In the genomic region with DNA sequence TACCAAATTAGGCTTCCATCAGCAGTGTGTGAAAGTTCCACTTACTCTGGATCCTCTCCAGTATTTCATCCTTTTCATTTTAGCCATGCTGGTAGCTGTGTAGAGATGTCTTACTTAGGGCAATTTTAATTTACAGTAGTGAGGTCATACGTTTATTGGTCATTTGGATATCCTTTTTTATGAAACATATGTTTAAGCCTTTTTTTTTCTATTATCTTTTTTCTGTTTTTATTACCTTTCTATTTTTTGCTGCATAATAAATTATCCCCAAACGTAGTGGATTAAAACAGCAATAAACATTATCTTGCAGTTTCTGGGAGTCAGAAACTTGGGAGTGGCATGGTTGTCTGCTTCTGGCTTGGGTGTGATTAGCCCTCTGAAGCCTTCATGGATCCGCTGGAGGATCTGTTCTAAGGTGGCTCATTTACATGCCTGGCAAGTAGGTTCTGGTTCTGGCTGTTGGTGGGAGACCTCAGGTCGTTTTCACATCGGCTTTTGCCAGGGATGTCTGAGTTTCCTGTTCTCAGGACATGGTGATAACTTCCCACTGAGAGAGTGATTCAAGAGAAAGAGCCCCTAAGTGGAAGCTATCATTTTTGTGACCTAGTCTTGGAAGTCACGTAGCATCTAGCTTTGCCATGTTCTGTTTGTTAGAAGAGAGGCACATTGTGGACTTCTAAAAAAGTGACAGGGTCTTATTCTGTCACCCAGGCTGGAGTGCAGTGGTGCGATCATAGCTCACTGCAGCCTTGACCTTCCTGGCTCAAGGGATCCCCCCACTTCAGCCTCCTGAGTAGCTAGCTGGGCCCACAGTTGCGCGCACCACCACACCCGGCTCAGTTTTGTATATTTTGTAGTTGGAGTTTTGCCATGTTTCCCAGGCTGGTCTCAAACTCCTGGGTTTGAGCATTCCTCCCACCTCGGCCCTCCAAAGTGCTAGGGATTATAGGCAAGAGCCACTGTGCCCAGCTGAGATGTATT, we compare ENCODE assay signal across 1 cellular context.
TF ChIP-seq lines count a peak whose summit lies in the region.

No MANE protein-coding gene starts in this region.

TF ChIP-seq in H1, 55 proteins besides CTCF, POLR2A, EP300 and RAD21:
- TF ChIP-seq NANOG (IDR thresholded peaks at IDR 0.05; ENCODE audit: insufficient read depth, low read depth, low read length, poor library complexity, severe bottlenecking) = no peak
- no peak for TF ChIP-seq CBX5 (IDR thresholded peaks at IDR 0.05; ENCODE audit: low read depth, low read length)
- TF ChIP-seq BACH1 (IDR thresholded peaks at IDR 0.05; ENCODE audit: low read length) = no peak
- TF ChIP-seq, protein P1, sequence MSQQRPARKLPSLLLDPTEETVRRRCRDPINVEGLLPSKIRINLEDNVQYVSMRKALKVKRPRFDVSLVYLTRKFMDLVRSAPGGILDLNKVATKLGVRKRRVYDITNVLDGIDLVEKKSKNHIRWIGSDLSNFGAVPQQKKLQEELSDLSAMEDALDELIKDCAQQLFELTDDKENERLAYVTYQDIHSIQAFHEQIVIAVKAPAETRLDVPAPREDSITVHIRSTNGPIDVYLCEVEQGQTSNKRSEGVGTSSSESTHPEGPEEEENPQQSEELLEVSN (IDR thresholded peaks at IDR 0.05) = no peak
- no peak for TF ChIP-seq TAF7 (optimal IDR thresholded peaks at IDR 0.05; ENCODE audit: borderline replicate concordance, low read depth, low read length)
- TF ChIP-seq YY1 (IDR thresholded peaks at IDR 0.05; ENCODE audit: low read depth, low read length) = no peak
- TF ChIP-seq CREB1 (IDR thresholded peaks at IDR 0.05) = no peak
- no peak for TF ChIP-seq PHF8 (conservative IDR thresholded peaks at IDR 0.05; ENCODE audit: low read depth, low read length)
- TF ChIP-seq EZH2 (IDR thresholded peaks at IDR 0.05; ENCODE audit: low read depth, low read length, severe bottlenecking) = no peak
- TF ChIP-seq HDAC2 (IDR thresholded peaks at IDR 0.05; ENCODE audit: borderline replicate concordance in 1 of 2, low read depth in 2 of 2, low read length in 2 of 2) = no peak
- TF ChIP-seq CTBP2 (IDR thresholded peaks at IDR 0.05; ENCODE audit: borderline replicate concordance, insufficient read depth, insufficient read length, low read length) = no peak
- TF ChIP-seq CEBPB (IDR thresholded peaks at IDR 0.05; ENCODE audit: low read depth, low read length) = no peak
- no peak for TF ChIP-seq JUN (IDR thresholded peaks at IDR 0.05; ENCODE audit: low read depth, low read length)
- no peak for TF ChIP-seq CHD2 (IDR thresholded peaks at IDR 0.05; ENCODE audit: low read length)
- TF ChIP-seq GTF2F1 (IDR thresholded peaks at IDR 0.05; ENCODE audit: borderline replicate concordance, low read depth, low read length) = no peak
- TF ChIP-seq TEAD4 (IDR thresholded peaks at IDR 0.05; ENCODE audit: low read depth, low read length) = no peak
- no peak for TF ChIP-seq KDM1A (IDR thresholded peaks at IDR 0.05; ENCODE audit: borderline replicate concordance, low read length)
- TF ChIP-seq ASH2L (IDR thresholded peaks at IDR 0.05; ENCODE audit: low read length) = no peak
